ENCODE assay signal across 22 cellular contexts in the genomic region with DNA sequence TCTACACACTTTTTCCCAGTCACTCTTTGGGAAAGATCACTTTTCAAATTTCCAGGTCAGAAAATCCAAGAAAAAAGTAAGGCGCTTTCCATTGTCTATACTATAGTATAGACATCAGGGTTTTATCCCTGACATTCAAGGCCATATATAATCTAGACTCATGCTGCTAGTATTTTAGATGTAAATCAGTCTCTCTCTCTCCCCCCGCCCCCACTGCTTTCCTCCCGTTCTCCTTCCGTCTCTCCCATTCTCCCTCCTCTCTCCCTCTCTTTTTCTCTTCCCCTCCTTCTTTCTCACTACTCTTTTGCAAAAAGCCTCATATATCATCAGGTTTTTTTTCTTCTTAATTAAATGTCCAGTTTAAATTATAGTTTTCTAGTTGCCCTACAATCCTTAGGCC.
A peak's percentile ranks its signal among the peaks of the same experiment; 100 is the strongest.
DNase-seq lines count a peak whose midpoint lies in the region; ATAC-seq and TF ChIP-seq lines count a peak whose summit lies in the region.
"Had no signal": no experiment of that assay in that cellular context is flagged by ENCODE, and none has a peak within 500 bp of the region (broad histone marks: within the 10 kb centered on the region; RNA-seq: fewer than 3 reads in every experiment).

No MANE protein-coding gene starts in this region.

- no peaks in the 10 kb centered on the region for H3K9me2 ChIP-seq in Loucy (replicated peaks; ENCODE audit: low read depth, low read length)

- POLR2A ChIA-PET in CD8-positive, alpha-beta T cell (lab: Charles Lee), result no interaction called here
- POLR2A ChIA-PET in naive thymus-derived CD4-positive, alpha-beta T cell (lab: Charles Lee), result no interaction called here

- H3K4me1 Mint-ChIP-seq in CD8-positive, alpha-beta T cell (ENCODE audit: low read depth), result peaks cover 28% of the 10 kb centered on the region
- peaks cover 18 to 30% of the 10 kb centered on the region in 2 donors for H3K4me1 Mint-ChIP-seq in effector memory CD8-positive, alpha-beta T cell (ENCODE audit: low read depth in 2 of 2)
- peaks cover 22 to 39% (median 27%) of the 10 kb centered on the region in 7 donors for H3K4me1 Mint-ChIP-seq in naive thymus-derived CD4-positive, alpha-beta T cell

- H3K36me3 ChIP-seq in CD8-positive, alpha-beta T cell (ENCODE audit: insufficient read depth, low read length), result no peaks in the 10 kb centered on the region
- no peaks in the 10 kb centered on the region for H3K36me3 ChIP-seq in Loucy (ENCODE audit: insufficient read depth, low read length)
- peaks cover 0 to 5% (median 0%) of the 10 kb centered on the region in 3 experiments for H3K36me3 ChIP-seq in naive thymus-derived CD4-positive, alpha-beta T cell (ENCODE audit: control insufficient read depth in 2 of 3, insufficient read depth in 3 of 3, low read length in 3 of 3)
- H3K36me3 ChIP-seq: adrenal gland, breast epithelium, right atrium auricular region, thyroid gland had no signal

- no peaks in the 10 kb centered on the region for H3K9me3 Mint-ChIP-seq in CD8-positive, alpha-beta T cell
- no peaks in the 10 kb centered on the region for H3K9me3 Mint-ChIP-seq in effector memory CD8-positive, alpha-beta T cell
- H3K9me3 Mint-ChIP-seq in naive thymus-derived CD4-positive, alpha-beta T cell, result no peaks in the 10 kb centered on the region
- H3K9me3 Mint-ChIP-seq: HFFc6; stimulated activated naive CD8-positive, alpha-beta T cell treated with anti-CD3 and anti-CD28 coated beads, Interleukin-15, Interleukin-2, amounts not matched to agents 100 ng/mL and 50 ng/mL, for 24 hours had no signal

- no peak for DNase-seq in CD8-positive, alpha-beta T cell
- DNase-seq in effector memory CD8-positive, alpha-beta T cell, result no peak
- no peak for DNase-seq in naive thymus-derived CD4-positive, alpha-beta T cell
- no peak for DNase-seq in stimulated activated CD4-positive, alpha-beta T cell treated with anti-CD3 and anti-CD28 coated beads, Interleukin-2, amount 100 ng/mL, for 24 hours
- DNase-seq in NCI-H2171 treated with DMSO at 0.1 percent for 48 hours (lab: John Stamatoyannopoulos, UW) (no peak), mucosa of gallbladder (ENCODE audit: low spot score) (no peak)
- no peak for DNase-seq in effector CD8-positive, alpha-beta T cell (lab: John Stamatoyannopoulos, UW)
- DNase-seq: activated effector memory CD4-positive, alpha-beta T cell treated with anti-CD3 and anti-CD28 coated beads, Interleukin-2, amount 50 U/mL, for 16 hours; adrenal gland; CD4-positive, alpha-beta memory T cell; DMS79; HFFc6; KG1; NCI-H1694 treated with DMSO at 0.1 percent for 48 hours; NCI-H82; stimulated activated CD4-positive, alpha-beta T cell treated with anti-CD3 and anti-CD28 coated beads, Interleukin-4, amount 100 ng/mL, for 4 hours; thyroid gland had no signal

- intact Hi-C loops in CD8-positive, alpha-beta T cell (cut with DNase I, micrococcal nuclease), result no loop called here
- intact Hi-C loops in naive thymus-derived CD4-positive, alpha-beta T cell (cut with micrococcal nuclease), result no loop called here

- peak overlapping the region; percentile 62 for H3K27ac Mint-ChIP-seq in CD8-positive, alpha-beta T cell
- peak overlapping the region; percentile 5 to 23 for H3K27ac Mint-ChIP-seq in effector memory CD8-positive, alpha-beta T cell
- H3K27ac Mint-ChIP-seq in naive thymus-derived CD4-positive, alpha-beta T cell, result peak overlapping the region in 6 of 9 donors; percentile 1 to 44 (median 10)
- H3K27ac Mint-ChIP-seq: HFFc6; stimulated activated naive CD8-positive, alpha-beta T cell treated with anti-CD3 and anti-CD28 coated beads, Interleukin-15, Interleukin-2, amounts not matched to agents 100 ng/mL and 50 ng/mL, for 24 hours had no signal

- H3F3A ChIP-seq in Loucy (ENCODE audit: low read depth), result peaks cover 3% of the 10 kb centered on the region; the same call in 1 of the 2 replicates

- no peaks in the 10 kb centered on the region for H4K20me1 ChIP-seq in Loucy (ENCODE audit: insufficient read depth, low read length, poor library complexity, severe bottlenecking)

- H3K9me3 ChIP-seq in CD8-positive, alpha-beta T cell (ENCODE audit: low read length), result no peaks in the 10 kb centered on the region
- no peaks in the 10 kb centered on the region for H3K9me3 ChIP-seq in Loucy (ENCODE audit: insufficient read depth, low read depth, low read length)
- no peaks in the 10 kb centered on the region for H3K9me3 ChIP-seq in naive thymus-derived CD4-positive, alpha-beta T cell (ENCODE audit: control insufficient read depth in 2 of 3, low read length in 3 of 3)
- H3K9me3 ChIP-seq: adrenal gland, breast epithelium, right atrium auricular region, thyroid gland had no signal

- no peak for ATAC-seq in CD8-positive, alpha-beta T cell
- ATAC-seq in effector memory CD8-positive, alpha-beta T cell (replicated peaks), result no peak
- ATAC-seq in naive thymus-derived CD4-positive, alpha-beta T cell, result no peak

- H3K36me3 Mint-ChIP-seq in CD8-positive, alpha-beta T cell, result peaks cover 28% of the 10 kb centered on the region
- H3K36me3 Mint-ChIP-seq in effector memory CD8-positive, alpha-beta T cell (ENCODE audit: insufficient read depth), result no peaks in the 10 kb centered on the region
- peaks cover 4 to 51% (median 27%) of the 10 kb centered on the region in 5 donors for H3K36me3 Mint-ChIP-seq in naive thymus-derived CD4-positive, alpha-beta T cell

- no peaks in the 10 kb centered on the region for H3K79me2 ChIP-seq in Loucy (ENCODE audit: insufficient read depth, low read length)

- CTCF ChIA-PET in CD8-positive, alpha-beta T cell (lab: Charles Lee), result no interaction called here
- CTCF ChIA-PET in naive thymus-derived CD4-positive, alpha-beta T cell (lab: Charles Lee), result no interaction called here

- no peaks in the 10 kb centered on the region for H3K4me1 ChIP-seq in CD8-positive, alpha-beta T cell (ENCODE audit: insufficient read depth, low read length)
- H3K4me1 ChIP-seq in Loucy (ENCODE audit: insufficient read depth, low read length, poor library complexity, severe bottlenecking), result peaks cover 39% of the 10 kb centered on the region
- H3K4me1 ChIP-seq in naive thymus-derived CD4-positive, alpha-beta T cell (ENCODE audit: control insufficient read depth in 2 of 2, insufficient read depth in 2 of 2, low read length in 2 of 2), result peaks cover 0 to 4% of the 10 kb centered on the region in 2 donors
- H3K4me1 ChIP-seq: breast epithelium, right atrium auricular region had no signal

- no peak overlapping the region for H3K4me3 ChIP-seq in CD8-positive, alpha-beta T cell (ENCODE audit: low read depth, low read length)
- no peak overlapping the region for H3K4me3 ChIP-seq in Loucy (ENCODE audit: low read length, poor library complexity, severe bottlenecking)
- no peak overlapping the region for H3K4me3 ChIP-seq in naive thymus-derived CD4-positive, alpha-beta T cell (ENCODE audit: low read length)
- H3K4me3 ChIP-seq: adrenal gland, breast epithelium, coronary artery, right atrium auricular region, thyroid gland had no signal

- H3K9ac ChIP-seq in Loucy (ENCODE audit: low read depth, low read length, poor library complexity, severe bottlenecking), result no peak overlapping the region

- H3K4me3 Mint-ChIP-seq in CD8-positive, alpha-beta T cell, result no peak overlapping the region
- no peak overlapping the region for H3K4me3 Mint-ChIP-seq in effector memory CD8-positive, alpha-beta T cell
- peak overlapping the region in 1 of 10 donors; percentile 1 for H3K4me3 Mint-ChIP-seq in naive thymus-derived CD4-positive, alpha-beta T cell
- H3K4me3 Mint-ChIP-seq: CD4-positive, alpha-beta memory T cell; HFFc6; stimulated activated naive CD8-positive, alpha-beta T cell treated with anti-CD3 and anti-CD28 coated beads, Interleukin-15, Interleukin-2, amounts not matched to agents 100 ng/mL and 50 ng/mL, for 24 hours had no signal

- H3K4me2 ChIP-seq in Loucy (ENCODE audit: low read depth, low read length, poor library complexity, severe bottlenecking), result peak overlapping the region; percentile 8

- no peak overlapping the region for H2AFZ ChIP-seq in Loucy (ENCODE audit: low read length)

- H3K27me3 ChIP-seq in CD8-positive, alpha-beta T cell (ENCODE audit: insufficient read depth, low read length), result no peaks in the 10 kb centered on the region
- no peaks in the 10 kb centered on the region for H3K27me3 ChIP-seq in Loucy (ENCODE audit: insufficient read depth, low read length, poor library complexity, severe bottlenecking)
- no peaks in the 10 kb centered on the region for H3K27me3 ChIP-seq in naive thymus-derived CD4-positive, alpha-beta T cell (ENCODE audit: control insufficient read depth in 2 of 2, insufficient read depth in 2 of 2, low read length in 2 of 2)
- H3K27me3 ChIP-seq: adrenal gland, breast epithelium, right atrium auricular region, thyroid gland had no signal

- TF ChIP-seq CTCF in CD8-positive, alpha-beta T cell (IDR thresholded peaks at IDR 0.05), result no peak
- TF ChIP-seq CTCF in Loucy (conservative IDR thresholded peaks at IDR 0.05; ENCODE audit: low read length), result no peak

- no peak overlapping the region for H3K27ac ChIP-seq in CD8-positive, alpha-beta T cell (ENCODE audit: low read depth, low read length)
- H3K27ac ChIP-seq in naive thymus-derived CD4-positive, alpha-beta T cell (ENCODE audit: low read depth, low read length), result no peak overlapping the region
- H3K27ac ChIP-seq: adrenal gland, breast epithelium, coronary artery, right atrium auricular region, thyroid gland had no signal

- no peaks in the 10 kb centered on the region for H3K27me3 Mint-ChIP-seq in CD8-positive, alpha-beta T cell (ENCODE audit: low read depth)
- no peaks in the 10 kb centered on the region for H3K27me3 Mint-ChIP-seq in effector memory CD8-positive, alpha-beta T cell
- H3K27me3 Mint-ChIP-seq in naive thymus-derived CD4-positive, alpha-beta T cell, result no peaks in the 10 kb centered on the region
- H3K27me3 Mint-ChIP-seq: CD4-positive, alpha-beta memory T cell; stimulated activated naive CD8-positive, alpha-beta T cell treated with anti-CD3 and anti-CD28 coated beads, Interleukin-15, Interleukin-2, amounts not matched to agents 100 ng/mL and 50 ng/mL, for 24 hours had no signal

Comparison
In these comparisons a context has a peak if more than half of its experiments do, and no peak if none do; other contexts are left out.
1. H3K27ac Mint-ChIP-seq: peak in every context shown above with its lines; median percentile 62 in CD8-positive, alpha-beta T cell; 14 in effector memory CD8-positive, alpha-beta T cell; 10 in naive thymus-derived CD4-positive, alpha-beta T cell.